ENCODE assay signal across 2 cellular contexts in the genomic region with DNA sequence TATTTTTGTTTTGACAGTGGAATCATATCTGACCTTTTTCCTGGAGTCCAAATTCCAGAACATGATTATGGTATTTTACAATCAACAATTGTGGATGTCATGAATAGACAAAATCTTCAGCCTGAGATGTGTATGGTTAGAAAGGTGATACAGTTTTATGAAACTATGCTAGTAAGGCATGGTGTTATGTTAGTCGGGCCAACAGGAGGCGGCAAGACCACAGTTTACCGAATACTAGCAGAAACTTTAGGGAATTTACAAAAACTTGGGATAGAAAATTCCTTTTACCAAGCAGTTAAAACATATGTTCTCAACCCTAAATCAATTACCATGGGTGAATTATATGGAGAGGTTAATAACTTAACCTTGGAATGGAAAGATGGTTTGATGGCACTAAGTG.
TF ChIP-seq lines count a peak whose summit lies in the region.

No MANE protein-coding gene starts in this region.

TF ChIP-seq in SK-N-SH, 30 proteins besides CTCF, POLR2A, EP300 and RAD21 (continued from another document):
- TF ChIP-seq NFIC (IDR thresholded peaks at IDR 0.05; ENCODE audit: borderline replicate concordance) (no peak), EZH2phosphoT487 (IDR thresholded peaks at IDR 0.05; ENCODE audit: borderline replicate concordance, low read depth) (no peak), FOSL2 (IDR thresholded peaks at IDR 0.05; ENCODE audit: borderline replicate concordance, low read depth) (no peak), JUND (IDR thresholded peaks at IDR 0.05) (no peak)
- TF ChIP-seq, protein P1, sequence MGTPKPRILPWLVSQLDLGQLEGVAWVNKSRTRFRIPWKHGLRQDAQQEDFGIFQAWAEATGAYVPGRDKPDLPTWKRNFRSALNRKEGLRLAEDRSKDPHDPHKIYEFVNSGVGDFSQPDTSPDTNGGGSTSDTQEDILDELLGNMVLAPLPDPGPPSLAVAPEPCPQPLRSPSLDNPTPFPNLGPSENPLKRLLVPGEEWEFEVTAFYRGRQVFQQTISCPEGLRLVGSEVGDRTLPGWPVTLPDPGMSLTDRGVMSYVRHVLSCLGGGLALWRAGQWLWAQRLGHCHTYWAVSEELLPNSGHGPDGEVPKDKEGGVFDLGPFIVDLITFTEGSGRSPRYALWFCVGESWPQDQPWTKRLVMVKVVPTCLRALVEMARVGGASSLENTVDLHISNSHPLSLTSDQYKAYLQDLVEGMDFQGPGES (IDR thresholded peaks at IDR 0.05; ENCODE audit: low read depth, low read length): no peak

TF ChIP-seq in SK-N-SH treated with all-trans-retinoic acid at 6 μM for 48 hours, 23 proteins besides CTCF, POLR2A, EP300 and RAD21 (continued from another document):
- TF ChIP-seq, protein P2, sequence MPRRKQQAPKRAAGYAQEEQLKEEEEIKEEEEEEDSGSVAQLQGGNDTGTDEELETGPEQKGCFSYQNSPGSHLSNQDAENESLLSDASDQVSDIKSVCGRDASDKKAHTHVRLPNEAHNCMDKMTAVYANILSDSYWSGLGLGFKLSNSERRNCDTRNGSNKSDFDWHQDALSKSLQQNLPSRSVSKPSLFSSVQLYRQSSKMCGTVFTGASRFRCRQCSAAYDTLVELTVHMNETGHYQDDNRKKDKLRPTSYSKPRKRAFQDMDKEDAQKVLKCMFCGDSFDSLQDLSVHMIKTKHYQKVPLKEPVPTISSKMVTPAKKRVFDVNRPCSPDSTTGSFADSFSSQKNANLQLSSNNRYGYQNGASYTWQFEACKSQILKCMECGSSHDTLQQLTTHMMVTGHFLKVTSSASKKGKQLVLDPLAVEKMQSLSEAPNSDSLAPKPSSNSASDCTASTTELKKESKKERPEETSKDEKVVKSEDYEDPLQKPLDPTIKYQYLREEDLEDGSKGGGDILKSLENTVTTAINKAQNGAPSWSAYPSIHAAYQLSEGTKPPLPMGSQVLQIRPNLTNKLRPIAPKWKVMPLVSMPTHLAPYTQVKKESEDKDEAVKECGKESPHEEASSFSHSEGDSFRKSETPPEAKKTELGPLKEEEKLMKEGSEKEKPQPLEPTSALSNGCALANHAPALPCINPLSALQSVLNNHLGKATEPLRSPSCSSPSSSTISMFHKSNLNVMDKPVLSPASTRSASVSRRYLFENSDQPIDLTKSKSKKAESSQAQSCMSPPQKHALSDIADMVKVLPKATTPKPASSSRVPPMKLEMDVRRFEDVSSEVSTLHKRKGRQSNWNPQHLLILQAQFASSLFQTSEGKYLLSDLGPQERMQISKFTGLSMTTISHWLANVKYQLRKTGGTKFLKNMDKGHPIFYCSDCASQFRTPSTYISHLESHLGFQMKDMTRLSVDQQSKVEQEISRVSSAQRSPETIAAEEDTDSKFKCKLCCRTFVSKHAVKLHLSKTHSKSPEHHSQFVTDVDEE (CRISPR knock-in tag; IDR thresholded peaks at IDR 0.05): no peak
- no peak for TF ChIP-seq GLIS3 (CRISPR knock-in tag; IDR thresholded peaks at IDR 0.05)
- TF ChIP-seq ZFP30 (CRISPR knock-in tag; IDR thresholded peaks at IDR 0.05): no peak
- TF ChIP-seq ISL1 (CRISPR knock-in tag; IDR thresholded peaks at IDR 0.05): no peak
- no peak for TF ChIP-seq TCF4 (CRISPR knock-in tag; IDR thresholded peaks at IDR 0.05; ENCODE audit: borderline replicate concordance)
- no peak for TF ChIP-seq RARB (CRISPR knock-in tag; IDR thresholded peaks at IDR 0.05)
- no peak for TF ChIP-seq PPARA (CRISPR knock-in tag; IDR thresholded peaks at IDR 0.05; ENCODE audit: borderline replicate concordance)
- no peak for TF ChIP-seq OSR1 (CRISPR knock-in tag; IDR thresholded peaks at IDR 0.05)
- TF ChIP-seq ARNTL (CRISPR knock-in tag; IDR thresholded peaks at IDR 0.05; ENCODE audit: borderline replicate concordance, low read depth): no peak
- TF ChIP-seq, protein P3, sequence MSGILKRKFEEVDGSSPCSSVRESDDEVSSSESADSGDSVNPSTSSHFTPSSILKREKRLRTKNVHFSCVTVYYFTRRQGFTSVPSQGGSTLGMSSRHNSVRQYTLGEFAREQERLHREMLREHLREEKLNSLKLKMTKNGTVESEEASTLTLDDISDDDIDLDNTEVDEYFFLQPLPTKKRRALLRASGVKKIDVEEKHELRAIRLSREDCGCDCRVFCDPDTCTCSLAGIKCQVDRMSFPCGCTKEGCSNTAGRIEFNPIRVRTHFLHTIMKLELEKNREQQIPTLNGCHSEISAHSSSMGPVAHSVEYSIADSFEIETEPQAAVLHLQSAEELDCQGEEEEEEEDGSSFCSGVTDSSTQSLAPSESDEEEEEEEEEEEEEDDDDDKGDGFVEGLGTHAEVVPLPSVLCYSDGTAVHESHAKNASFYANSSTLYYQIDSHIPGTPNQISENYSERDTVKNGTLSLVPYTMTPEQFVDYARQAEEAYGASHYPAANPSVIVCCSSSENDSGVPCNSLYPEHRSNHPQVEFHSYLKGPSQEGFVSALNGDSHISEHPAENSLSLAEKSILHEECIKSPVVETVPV (CRISPR knock-in tag; IDR thresholded peaks at IDR 0.05): no peak
- TF ChIP-seq ZNF8 (CRISPR knock-in tag; IDR thresholded peaks at IDR 0.05): no peak
